9 cellular contexts compared by ENCODE assay signal in genomic region chr6:30213654-30213998, GRCh38. TPM values are rescaled to one million over a fixed set of nuclear protein-coding genes. Genes with fewer than 3 reads are reported as not detected.
DNase-seq lines count a peak whose midpoint lies in the region; ATAC-seq and TF ChIP-seq lines count a peak whose summit lies in the region.
"Had no signal": no experiment of that assay in that cellular context is flagged by ENCODE, and none has a peak within 500 bp of the region (broad histone marks: within the 10 kb centered on the region; RNA-seq: fewer than 3 reads in every experiment).

No MANE protein-coding gene starts in this region.

- peaks cover 2% of the 10 kb centered on the region for H3K36me3 Mint-ChIP-seq in progenitor cell of endocrine pancreas (ENCODE audit: insufficient read depth)

- no peaks in the 10 kb centered on the region for H3K9me3 ChIP-seq in Panc1 (ENCODE audit: control insufficient read depth, insufficient read depth, low read depth, low read length)

- no peaks in the 10 kb centered on the region for H3K27me3 ChIP-seq in Panc1 (ENCODE audit: control insufficient read depth, insufficient read depth, low read length)

- TF ChIP-seq POLR2A in erythroblast (IDR thresholded peaks at IDR 0.05; ENCODE audit: low read length) = peak; percentile 66

- H3K36me3 ChIP-seq in Panc1 (ENCODE audit: control insufficient read depth, insufficient read depth, low read length) = no peaks in the 10 kb centered on the region; the same call in none of the 2 replicates

- ATAC-seq in Panc1 = no peak
- no peak for ATAC-seq in GM21737 (IDR thresholded peaks at IDR 0.05; ENCODE audit: unreplicated experiment)

- peak overlapping the region; percentile 100 for H3K27ac Mint-ChIP-seq in progenitor cell of endocrine pancreas

- H3K4me1 Mint-ChIP-seq in progenitor cell of endocrine pancreas (ENCODE audit: low read depth) = peaks cover 30% of the 10 kb centered on the region

- in situ Hi-C loops in Panc1 (cut with HindIII; ENCODE audit: low pct_unique_long_range_greater_than_20kb, low sequenced_read_pairs) = no loop called here

- peak overlapping the region; percentile 98 for H3K27ac ChIP-seq in Panc1 (ENCODE audit: low read length)

- CTCF ChIA-PET in Panc1 (lab: Charles Lee) = no interaction called here

- H3K4me1 ChIP-seq in Panc1 (ENCODE audit: control insufficient read depth, insufficient read depth, low read length) = peaks cover 23% of the 10 kb centered on the region

- H3K4me3 Mint-ChIP-seq in progenitor cell of endocrine pancreas (ENCODE audit: low read depth) = peak overlapping the region; percentile 97

- POLR2A ChIA-PET in Panc1 (lab: Charles Lee) = interaction anchor here (1.7 kb wide), 1 partner anchor 112 kb away, joined by 7 read pairs; no protein-coding TSS in a partner anchor

- intact Hi-C loops in Panc1 (cut with micrococcal nuclease; ENCODE audit: unreplicated experiment) = no loop called here

- BruUV-seq in Panc1 (replicated peaks; lab: Mats Ljungman, UMichigan) = no TSS peak

- H3K27me3 Mint-ChIP-seq in progenitor cell of endocrine pancreas = no peaks in the 10 kb centered on the region

- no peak; the same call in 1 of the 2 replicates for TF ChIP-seq CTCF in Panc1 (IDR thresholded peaks at IDR 0.05)
- no peak for TF ChIP-seq CTCF in progenitor cell of endocrine pancreas (IDR thresholded peaks at IDR 0.05; ENCODE audit: unreplicated experiment)

- H3K4me3 ChIP-seq in GM08714 (ENCODE audit: low read length) (peak overlapping the region; percentile 80; the same call in 1 of the 2 replicates), Panc1 (ENCODE audit: low read depth in 2 of 2, low read length in 2 of 2) (peak overlapping the region; percentile 80 to 95)

- peak; percentile 32 for DNase-seq in Panc1 (ENCODE audit: low read depth, low spot score)
- no peak for DNase-seq in erythroblast (lab: John Stamatoyannopoulos, UW)
- no peak for DNase-seq in progenitor cell of endocrine pancreas (ENCODE audit: low spot score, unreplicated experiment)
- no peak for DNase-seq in NCI-H1436 (lab: John Stamatoyannopoulos, UW)
- DNase-seq in HT-29 (ENCODE audit: low spot score) = no peak
- no peak for DNase-seq in Ammon's horn (ENCODE audit: low spot score)

- H3K9me3 Mint-ChIP-seq in progenitor cell of endocrine pancreas (ENCODE audit: low read depth) = no peaks in the 10 kb centered on the region

RNA-seq across cellular contexts. Expression of gene TRIM26, which starts 0.4 kb away (rescaled TPM):
- total RNA-seq in Panc1 (2021; ENCODE audit: unreplicated experiment) (44.8 TPM), progenitor cell of endocrine pancreas (49.5 and 52.9 TPM in 2 replicates)
- 32.5 TPM for polyA plus RNA-seq in Panc1 (2012; ENCODE audit: insufficient read length)
- total RNA-seq in HT-29 (2014; rRNA removed; shearing (Covaris generic)) = 63.1 and 63.5 TPM in 2 replicates

RNA-seq across cellular contexts. Expression of gene TRIM15, which starts 50.3 kb away (rescaled TPM):
- total RNA-seq in Panc1 (2021; ENCODE audit: unreplicated experiment) = 0.13 TPM
- not detected for polyA plus RNA-seq in Panc1 (2012; ENCODE audit: insufficient read length)
- total RNA-seq in progenitor cell of endocrine pancreas = not detected in 2 replicates
- total RNA-seq in HT-29 (2014; rRNA removed; shearing (Covaris generic)) = 13.3 and 15.1 TPM in 2 replicates
- total RNA-seq: HT1080 had no signal

RNA-seq across cellular contexts. Expression of gene TRIM10, which starts 52.6 kb away (rescaled TPM):
- total RNA-seq in Panc1 (2021; ENCODE audit: unreplicated experiment) = not detected
- not detected for polyA plus RNA-seq in Panc1 (2012; ENCODE audit: insufficient read length)
- total RNA-seq in progenitor cell of endocrine pancreas = not detected in 2 replicates
- total RNA-seq in HT-29 (2014; rRNA removed; shearing (Covaris generic)) = 1.2 and 2.1 TPM in 2 replicates
- total RNA-seq: HT1080 had no signal

Comparison
In these comparisons a context has a peak if more than half of its experiments do, and no peak if none do; other contexts are left out.
1. RNA of gene TRIM15, which starts 50.3 kb away (total RNA-seq): 13.3 to 15.1 TPM in HT-29; 0.13 TPM in Panc1 (single experiment) and not detected in progenitor cell of endocrine pancreas; every median in the first group is over 10 times any median in the second.